ENCODE assay signal across 9 cellular contexts in the genomic region with DNA sequence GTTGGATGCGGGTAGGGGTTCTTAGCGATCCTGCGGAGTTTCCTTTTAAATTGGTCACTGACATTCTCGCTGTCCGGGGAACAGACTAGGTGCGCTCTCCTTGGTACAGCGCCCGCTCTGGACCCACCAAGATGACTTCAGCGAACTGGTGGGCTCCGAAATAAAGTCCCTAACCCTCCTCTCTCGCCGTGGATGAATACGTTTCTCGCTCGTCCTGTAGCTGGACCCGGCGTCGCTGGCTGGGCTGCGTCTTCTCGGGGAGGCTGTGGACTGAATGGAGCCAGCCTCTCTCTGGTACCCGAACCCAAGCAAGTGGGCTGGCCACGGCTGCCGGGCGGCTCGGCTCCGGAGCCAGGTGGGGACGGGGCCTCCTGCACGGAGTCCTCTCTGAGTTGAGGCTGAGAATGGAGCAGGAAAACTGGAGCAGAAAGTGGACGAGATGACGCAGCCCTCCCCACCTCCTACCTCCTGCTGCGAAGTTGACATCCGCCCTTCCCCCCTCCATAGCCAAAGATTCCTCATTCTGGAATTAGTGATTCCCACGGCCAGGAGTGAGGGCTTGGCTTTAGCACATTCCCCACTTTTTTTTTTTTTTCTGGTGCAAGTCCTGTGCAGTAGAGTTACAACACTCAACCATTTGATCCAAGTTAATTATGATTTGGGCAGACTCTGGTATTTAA. TPM values are rescaled to one million over a fixed set of nuclear protein-coding genes. Genes with fewer than 3 reads are reported as not detected.
DNase-seq lines count a peak whose midpoint lies in the region; ATAC-seq and TF ChIP-seq lines count a peak whose summit lies in the region.
"Had no signal": no experiment of that assay in that cellular context is flagged by ENCODE, and none has a peak within 500 bp of the region (broad histone marks: within the 10 kb centered on the region; RNA-seq: fewer than 3 reads in every experiment).

No MANE protein-coding gene starts in this region.

- peaks cover 0 to 4% of the 10 kb centered on the region in 2 donors for H3K4me1 ChIP-seq in naive thymus-derived CD4-positive, alpha-beta T cell (ENCODE audit: control insufficient read depth in 2 of 2, insufficient read depth in 2 of 2, low read length in 2 of 2)

- H3K36me3 Mint-ChIP-seq in effector memory CD8-positive, alpha-beta T cell (ENCODE audit: insufficient read depth) = no peaks in the 10 kb centered on the region
- peaks cover 0 to 5% (median 0%) of the 10 kb centered on the region in 5 donors for H3K36me3 Mint-ChIP-seq in naive thymus-derived CD4-positive, alpha-beta T cell
- H3K36me3 Mint-ChIP-seq: activated naive CD8-positive, alpha-beta T cell treated with anti-CD3 and anti-CD28 coated beads, Interleukin-2, amount 10 ng/mL, durations not matched to agents 7 days and 5 days had no signal

- H3K27me3 Mint-ChIP-seq in effector memory CD8-positive, alpha-beta T cell = peaks cover 47 to 91% of the 10 kb centered on the region in 2 donors
- H3K27me3 Mint-ChIP-seq in naive thymus-derived CD4-positive, alpha-beta T cell = peaks cover 50 to 86% (median 53%) of the 10 kb centered on the region in 5 donors

- H3K4me3 ChIP-seq in AG09309 (ENCODE audit: control insufficient read depth, low read depth, low read length) = peak overlapping the region; percentile 62
- H3K4me3 ChIP-seq in naive thymus-derived CD4-positive, alpha-beta T cell (ENCODE audit: low read length) = no peak overlapping the region

- no peak overlapping the region for H3K27ac ChIP-seq in naive thymus-derived CD4-positive, alpha-beta T cell (ENCODE audit: low read depth, low read length)

- H3K36me3 ChIP-seq in naive thymus-derived CD4-positive, alpha-beta T cell (ENCODE audit: control insufficient read depth in 2 of 3, insufficient read depth in 3 of 3, low read length in 3 of 3) = no peaks in the 10 kb centered on the region

- no peak overlapping the region for H3K27ac Mint-ChIP-seq in effector memory CD8-positive, alpha-beta T cell
- no peak overlapping the region for H3K27ac Mint-ChIP-seq in naive thymus-derived CD4-positive, alpha-beta T cell
- H3K27ac Mint-ChIP-seq: activated naive CD8-positive, alpha-beta T cell treated with anti-CD3 and anti-CD28 coated beads, Interleukin-2, amount 10 ng/mL, durations not matched to agents 7 days and 5 days had no signal

- peak overlapping the region; percentile 23 to 66 for H3K4me3 Mint-ChIP-seq in effector memory CD8-positive, alpha-beta T cell
- peak overlapping the region in 9 of 10 donors; percentile 12 to 81 (median 71) for H3K4me3 Mint-ChIP-seq in naive thymus-derived CD4-positive, alpha-beta T cell

- peak; percentile 82 for DNase-seq in AG09309 (ENCODE audit: low read depth)
- peak; percentile 11 for DNase-seq in LHCN-M2 (ENCODE audit: low read depth)
- no peak for DNase-seq in effector memory CD8-positive, alpha-beta T cell
- DNase-seq in naive thymus-derived CD4-positive, alpha-beta T cell = no peak
- DNase-seq in HUDEP-2 (lab: John Stamatoyannopoulos, UW; ENCODE audit: unreplicated experiment in 76 of 76) = no peak
- no peak for DNase-seq in activated gamma-delta T cell (lab: John Stamatoyannopoulos, UW)
- no peak for DNase-seq in HuH-7.5 (ENCODE audit: low spot score)

- no peaks in the 10 kb centered on the region for H3K9me3 Mint-ChIP-seq in effector memory CD8-positive, alpha-beta T cell
- no peaks in the 10 kb centered on the region for H3K9me3 Mint-ChIP-seq in naive thymus-derived CD4-positive, alpha-beta T cell
- H3K9me3 Mint-ChIP-seq: activated naive CD8-positive, alpha-beta T cell treated with anti-CD3 and anti-CD28 coated beads, Interleukin-2, amount 10 ng/mL, durations not matched to agents 7 days and 5 days had no signal

- H3K9me3 ChIP-seq in naive thymus-derived CD4-positive, alpha-beta T cell (ENCODE audit: control insufficient read depth in 2 of 3, low read length in 3 of 3) = no peaks in the 10 kb centered on the region

- H3K4me1 Mint-ChIP-seq in effector memory CD8-positive, alpha-beta T cell (ENCODE audit: low read depth in 2 of 2) = peaks cover 6 to 15% of the 10 kb centered on the region in 2 donors
- H3K4me1 Mint-ChIP-seq in naive thymus-derived CD4-positive, alpha-beta T cell = peaks cover 6 to 27% (median 16%) of the 10 kb centered on the region in 7 donors

- CTCF ChIA-PET in naive thymus-derived CD4-positive, alpha-beta T cell (lab: Charles Lee) = no interaction called here

- ATAC-seq in effector memory CD8-positive, alpha-beta T cell (replicated peaks) = no peak
- no peak for ATAC-seq in naive thymus-derived CD4-positive, alpha-beta T cell
- ATAC-seq in GM18502 (IDR thresholded peaks at IDR 0.05; ENCODE audit: poor library complexity, unreplicated experiment) = no peak

- intact Hi-C loops in naive thymus-derived CD4-positive, alpha-beta T cell (cut with micrococcal nuclease) = no loop called here

- POLR2A ChIA-PET in naive thymus-derived CD4-positive, alpha-beta T cell (lab: Charles Lee) = no interaction called here

- H3K27me3 ChIP-seq in naive thymus-derived CD4-positive, alpha-beta T cell (ENCODE audit: control insufficient read depth in 2 of 2, insufficient read depth in 2 of 2, low read length in 2 of 2) = peaks cover 0 to 16% of the 10 kb centered on the region in 2 donors

- no peak for TF ChIP-seq CTCF in AG09309 (IDR thresholded peaks at IDR 0.05; ENCODE audit: control insufficient read depth, insufficient read depth, low read depth, low read length, missing control alignments)

RNA-seq across cellular contexts. Expression of a gene that starts 1.5 kb away (rescaled TPM):
- 0.13 and 0.34 TPM in 2 replicates for total RNA-seq in LHCN-M2 (2014; rRNA removed)
- polyA plus RNA-seq in LHCN-M2 (2012) = 0.53 TPM
- under 1 TPM in 2 of 5 experiments, not detected in 3; 0.08 TPM for total RNA-seq in naive thymus-derived CD4-positive, alpha-beta T cell
- not detected for polyA plus RNA-seq in naive thymus-derived CD4-positive, alpha-beta T cell

Comparison
In these comparisons a context has a peak if more than half of its experiments do, and no peak if none do; other contexts are left out.
1. DNase-seq: peak in AG09309 (single experiment) and LHCN-M2 (single experiment); none in effector memory CD8-positive, alpha-beta T cell (0 of 3), naive thymus-derived CD4-positive, alpha-beta T cell (0 of 9), HUDEP-2 (0 of 76), activated gamma-delta T cell (single experiment) and HuH-7.5 (single experiment).